In genomic region chr2:19864369-19864768, GRCh38 we compare ENCODE assay signal across 16 cellular contexts.
"Had no signal": no experiment of that assay in that cellular context is flagged by ENCODE, and none has a peak within 500 bp of the region (broad histone marks: within the 10 kb centered on the region; RNA-seq: fewer than 3 reads in every experiment).

No MANE protein-coding gene starts in this region.

- H3K36me3 Mint-ChIP-seq: activated naive CD8-positive, alpha-beta T cell treated with anti-CD3 and anti-CD28 coated beads, Interleukin-2, amount 10 ng/mL, durations not matched to agents 7 days and 5 days; naive thymus-derived CD8-positive, alpha-beta T cell had no signal

- ATAC-seq: activated CD8-positive, alpha-beta T cell treated with anti-CD3 and anti-CD28 coated beads, Interleukin-2, amount 10 ng/mL, durations not matched to agents 7 days and 5 days; effector memory CD8-positive, alpha-beta T cell; naive thymus-derived CD8-positive, alpha-beta T cell had no signal

- DNase-seq: activated CD4-positive, alpha-beta T cell treated with anti-CD3 and anti-CD28 coated beads, Interleukin-2, amount 10 ng/mL, durations not matched to agents 7 days and 5 days; activated CD8-positive, alpha-beta T cell treated with anti-CD3 and anti-CD28 coated beads, Interleukin-2, amount 10 ng/mL, durations not matched to agents 7 days and 5 days; activated naive CD4-positive, alpha-beta T cell treated with Interleukin-2 at 50 U/mL for 16 hours; activated naive CD8-positive, alpha-beta T cell treated with anti-CD3 and anti-CD28 coated beads, Interleukin-2, amount 10 ng/mL, durations not matched to agents 7 days and 5 days; activated T-cell treated with anti-CD3 and anti-CD28 coated beads, Interleukin-2, amount 50 U/mL, for 24 hours; dermis blood vessel endothelial cell; effector memory CD8-positive, alpha-beta T cell; foreskin fibroblast; spleen; stimulated activated CD4-positive, alpha-beta T cell treated with anti-CD3 and anti-CD28 coated beads, Interleukin-4, amount 100 ng/mL, for 4 hours; stimulated activated naive CD4-positive, alpha-beta T cell had no signal

- H3K9me3 ChIP-seq: neutrophil, pancreas, spleen had no signal

- H3K27ac ChIP-seq: cardiac muscle cell, neutrophil, pancreas, spleen had no signal

- H3K9me3 Mint-ChIP-seq: activated CD4-positive, alpha-beta T cell treated with anti-CD3 and anti-CD28 coated beads, Interleukin-2, amount 10 ng/mL, durations not matched to agents 7 days and 5 days; activated naive CD8-positive, alpha-beta T cell treated with anti-CD3 and anti-CD28 coated beads, Interleukin-2, amount 10 ng/mL, durations not matched to agents 7 days and 5 days; activated T-cell treated with anti-CD3 and anti-CD28 coated beads, Interleukin-2, amount 50 U/mL, for 24 hours; activated T-helper 2 cell treated with anti-CD3 and anti-CD28 coated beads, Interferon-gamma antibody, Interleukin-2, Interleukin-4, amounts not matched to agents 10 μg/mL and 5 μg/mL and 100 μg/mL, durations not matched to agents 14 hours and 24 hours and 36 hours; effector memory CD8-positive, alpha-beta T cell; naive thymus-derived CD8-positive, alpha-beta T cell had no signal

- H3K36me3 ChIP-seq: cardiac muscle cell, neutrophil, pancreas, spleen had no signal

- H3K27ac Mint-ChIP-seq: activated CD4-positive, alpha-beta T cell treated with anti-CD3 and anti-CD28 coated beads, Interleukin-2, amount 10 ng/mL, durations not matched to agents 7 days and 5 days; activated CD8-positive, alpha-beta T cell treated with anti-CD3 and anti-CD28 coated beads, Interleukin-2, amount 10 ng/mL, durations not matched to agents 7 days and 5 days; activated naive CD8-positive, alpha-beta T cell treated with anti-CD3 and anti-CD28 coated beads, Interleukin-2, amount 10 ng/mL, durations not matched to agents 7 days and 5 days; activated T-cell treated with anti-CD3 and anti-CD28 coated beads, Interleukin-2, amount 50 U/mL, for 24 hours; activated T-helper 2 cell treated with anti-CD3 and anti-CD28 coated beads, Interferon-gamma antibody, Interleukin-2, Interleukin-4, amounts not matched to agents 10 μg/mL and 5 μg/mL and 100 μg/mL, durations not matched to agents 14 hours and 24 hours and 36 hours; effector memory CD8-positive, alpha-beta T cell had no signal

- H3K4me3 ChIP-seq: cardiac muscle cell had no signal

- H3K27me3 Mint-ChIP-seq: activated CD4-positive, alpha-beta T cell treated with anti-CD3 and anti-CD28 coated beads, Interleukin-2, amount 10 ng/mL, durations not matched to agents 7 days and 5 days had no signal

- H3K4me3 Mint-ChIP-seq: activated CD4-positive, alpha-beta T cell treated with anti-CD3 and anti-CD28 coated beads, Interleukin-2, amount 10 ng/mL, durations not matched to agents 7 days and 5 days; activated CD8-positive, alpha-beta T cell treated with anti-CD3 and anti-CD28 coated beads, Interleukin-2, amount 10 ng/mL, durations not matched to agents 7 days and 5 days; activated naive CD8-positive, alpha-beta T cell treated with anti-CD3 and anti-CD28 coated beads, Interleukin-2, amount 10 ng/mL, durations not matched to agents 7 days and 5 days; activated T-cell treated with anti-CD3 and anti-CD28 coated beads, Interleukin-2, amount 50 U/mL, for 24 hours; effector memory CD8-positive, alpha-beta T cell had no signal

- H3K27me3 ChIP-seq: pancreas had no signal
